27 cellular contexts compared by ENCODE assay signal in the genomic region with DNA sequence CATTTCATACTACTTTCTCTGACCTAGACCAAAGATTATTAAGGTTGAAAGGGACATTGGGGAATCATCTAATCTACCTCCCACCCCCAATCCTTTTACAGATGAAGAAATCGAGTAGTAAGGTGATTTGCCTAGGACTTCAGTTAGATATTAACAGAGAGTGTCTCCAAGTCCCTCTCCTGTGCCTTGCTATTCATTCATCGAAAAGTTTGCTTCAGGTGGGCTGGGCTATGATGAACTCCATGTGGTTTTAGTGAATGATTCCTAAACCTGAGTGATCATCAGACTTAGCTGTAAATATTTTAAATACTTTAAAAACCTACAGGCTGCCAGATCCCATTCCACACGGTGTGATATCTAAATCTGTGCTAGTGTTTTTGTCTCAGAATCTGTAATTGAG.
A peak's percentile ranks its signal among the peaks of the same experiment; 100 is the strongest.
DNase-seq lines count a peak whose midpoint lies in the region; ATAC-seq and TF ChIP-seq lines count a peak whose summit lies in the region.
"Had no signal": no experiment of that assay in that cellular context is flagged by ENCODE, and none has a peak within 500 bp of the region (broad histone marks: within the 10 kb centered on the region; RNA-seq: fewer than 3 reads in every experiment).

No MANE protein-coding gene starts in this region.

- no peak overlapping the region for H3K4me3 Mint-ChIP-seq in nephron
- H3K4me3 Mint-ChIP-seq: activated CD4-positive, alpha-beta T cell treated with anti-CD3 and anti-CD28 coated beads, Interleukin-2, amount 10 ng/mL, durations not matched to agents 7 days and 5 days; activated naive CD8-positive, alpha-beta T cell treated with anti-CD3 and anti-CD28 coated beads, Interleukin-2, amount 10 ng/mL, durations not matched to agents 7 days and 5 days; immature natural killer cell; neural progenitor cell had no signal

- peak overlapping the region; percentile 40 to 79 (median 48) for H3K27ac Mint-ChIP-seq in nephron
- H3K27ac Mint-ChIP-seq: activated CD4-positive, alpha-beta T cell treated with anti-CD3 and anti-CD28 coated beads, Interleukin-2, amount 10 ng/mL, durations not matched to agents 7 days and 5 days; activated naive CD8-positive, alpha-beta T cell treated with anti-CD3 and anti-CD28 coated beads, Interleukin-2, amount 10 ng/mL, durations not matched to agents 7 days and 5 days; immature natural killer cell; neural progenitor cell had no signal

- no peaks in the 10 kb centered on the region for H3K27me3 Mint-ChIP-seq in nephron (ENCODE audit: low read depth)
- H3K27me3 Mint-ChIP-seq: activated CD4-positive, alpha-beta T cell treated with anti-CD3 and anti-CD28 coated beads, Interleukin-2, amount 10 ng/mL, durations not matched to agents 7 days and 5 days; activated naive CD8-positive, alpha-beta T cell treated with anti-CD3 and anti-CD28 coated beads, Interleukin-2, amount 10 ng/mL, durations not matched to agents 7 days and 5 days had no signal

- DNase-seq in HK-2 (ENCODE audit: unreplicated experiment) (peak; percentile 10), GM13977 (ENCODE audit: low spot score) (no peak), NCI-H1417 (lab: John Stamatoyannopoulos, UW) (no peak)
- no peak for DNase-seq in activated CD4-positive, alpha-beta T cell treated with anti-CD3 and anti-CD28 coated beads for 4 hours
- DNase-seq: activated CD4-positive, alpha-beta T cell treated with anti-CD3 and anti-CD28 coated beads, Interleukin-2, amount 10 ng/mL, durations not matched to agents 7 days and 5 days; activated gamma-delta T cell treated with Interleukin-2 at 50 U/mL for 16 hours; activated naive CD8-positive, alpha-beta T cell treated with anti-CD3 and anti-CD28 coated beads, Interleukin-2, amount 10 ng/mL, durations not matched to agents 7 days and 5 days; activated T-cell treated with anti-CD3 and anti-CD28 coated beads, Interleukin-2, amount 50 U/mL, for 48 hours; DMS153; GOT3; immature natural killer cell; left lung; mesendoderm; NCI-H1694 treated with DMSO at 0.1 percent for 48 hours; NCI-H446 treated with DMSO at 0.1 percent for 48 hours; NCI-H774; RPMI8226; SJCRH30; stimulated activated naive CD4-positive, alpha-beta T cell treated with Interleukin-2 at 50 U/mL for 16 hours; T1000; upper lobe of right lung; WERI-Rb-1 had no signal

- peaks cover 5% of the 10 kb centered on the region for H3K4me1 Mint-ChIP-seq in nephron
- H3K4me1 Mint-ChIP-seq: activated CD4-positive, alpha-beta T cell treated with anti-CD3 and anti-CD28 coated beads, Interleukin-2, amount 10 ng/mL, durations not matched to agents 7 days and 5 days; activated naive CD8-positive, alpha-beta T cell treated with anti-CD3 and anti-CD28 coated beads, Interleukin-2, amount 10 ng/mL, durations not matched to agents 7 days and 5 days; immature natural killer cell had no signal

- TF ChIP-seq CTCF in nephron (IDR thresholded peaks at IDR 0.05; ENCODE audit: unreplicated experiment in 3 of 3): no peak
- no peak for TF ChIP-seq CTCF in GM13977 (IDR thresholded peaks at IDR 0.05; ENCODE audit: extremely low read depth, insufficient read depth, missing control alignments)

- ATAC-seq in GM19395 (IDR thresholded peaks at IDR 0.05; ENCODE audit: unreplicated experiment) (peak; percentile 42), HG02759 (IDR thresholded peaks at IDR 0.05; ENCODE audit: unreplicated experiment) (peak; percentile 48), GM21367 (IDR thresholded peaks at IDR 0.05; ENCODE audit: unreplicated experiment) (no peak)
- ATAC-seq: left lung, upper lobe of right lung had no signal

- no peaks in the 10 kb centered on the region for H3K9me3 Mint-ChIP-seq in nephron
- H3K9me3 Mint-ChIP-seq: activated naive CD8-positive, alpha-beta T cell treated with anti-CD3 and anti-CD28 coated beads, Interleukin-2, amount 10 ng/mL, durations not matched to agents 7 days and 5 days; neural progenitor cell had no signal

- in situ Hi-C loops in GM13977 (cut with MboI; ENCODE audit: low pct_unique_long_range_greater_than_20kb, low sequenced_read_pairs, unreplicated experiment): loop anchor here (25.0 kb wide), 1 partner anchor 388 kb away; no protein-coding TSS in a partner anchor

- H3K36me3 Mint-ChIP-seq in nephron (ENCODE audit: low read depth): no peaks in the 10 kb centered on the region
- H3K36me3 Mint-ChIP-seq: activated naive CD8-positive, alpha-beta T cell treated with anti-CD3 and anti-CD28 coated beads, Interleukin-2, amount 10 ng/mL, durations not matched to agents 7 days and 5 days; immature natural killer cell; neural progenitor cell had no signal
